Comparison of ENCODE assay signal across 13 cellular contexts in the genomic region with DNA sequence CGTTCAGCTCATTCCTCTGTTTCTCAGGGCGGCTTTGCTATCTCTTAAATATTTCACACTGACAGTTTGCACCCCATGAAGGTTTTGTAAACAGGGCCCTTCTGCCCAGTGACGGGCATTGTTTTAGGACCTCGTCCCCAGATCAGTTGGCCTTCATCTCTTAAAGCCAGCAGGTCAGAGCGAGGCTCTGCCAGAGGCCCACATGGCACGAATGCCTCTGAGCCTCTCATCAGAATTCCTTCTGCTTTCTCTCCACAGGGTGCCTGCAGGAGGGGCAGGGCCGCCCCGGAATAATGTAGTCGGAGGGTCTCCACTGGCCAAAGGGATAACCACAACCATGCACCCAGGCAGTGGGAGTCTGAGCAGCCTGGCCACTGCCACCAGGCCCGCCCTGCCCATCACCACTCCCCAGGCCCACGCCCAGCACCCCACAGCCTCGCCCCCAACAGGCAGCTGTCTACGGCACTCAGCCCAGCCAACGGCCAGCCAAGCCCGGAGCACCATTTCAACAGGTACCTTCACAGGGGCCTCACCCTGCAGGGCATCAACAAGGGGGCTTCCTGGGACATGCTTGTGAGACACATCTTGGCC.
DNase-seq lines count a peak whose midpoint lies in the region; ATAC-seq and TF ChIP-seq lines count a peak whose summit lies in the region.
"Had no signal": no experiment of that assay in that cellular context is flagged by ENCODE, and none has a peak within 500 bp of the region (broad histone marks: within the 10 kb centered on the region; RNA-seq: fewer than 3 reads in every experiment).

No MANE protein-coding gene starts in this region.

- H3K4me3 Mint-ChIP-seq in stimulated activated memory B cell treated with anti-CD40 and anti-IgM and Interleukin-4, amounts not matched to agents 10 μg/mL and 1 μg/mL and 100 μg/mL, for 72 hours, result no peak overlapping the region
- no peak overlapping the region for H3K4me3 Mint-ChIP-seq in Calu3 (ENCODE audit: low read depth, unreplicated experiment)

- no peaks in the 10 kb centered on the region for H3K4me1 Mint-ChIP-seq in stimulated activated memory B cell treated with anti-CD40 and anti-IgM and Interleukin-4, amounts not matched to agents 10 μg/mL and 1 μg/mL and 100 μg/mL, for 72 hours
- no peaks in the 10 kb centered on the region for H3K4me1 Mint-ChIP-seq in Calu3 (ENCODE audit: low read depth, unreplicated experiment)

- no peak overlapping the region for H3K27ac Mint-ChIP-seq in stimulated activated memory B cell treated with anti-CD40 and anti-IgM and Interleukin-4, amounts not matched to agents 10 μg/mL and 1 μg/mL and 100 μg/mL, for 72 hours
- H3K27ac Mint-ChIP-seq in Calu3 (ENCODE audit: unreplicated experiment), result no peak overlapping the region

- H3K9me3 ChIP-seq in mucosa of descending colon, result peaks cover 2% of the 10 kb centered on the region

- peak; percentile 51 for ATAC-seq in mucosa of descending colon
- no peak for ATAC-seq in stimulated activated memory B cell treated with anti-CD40 and anti-IgM and Interleukin-4, amounts not matched to agents 10 μg/mL and 1 μg/mL and 100 μg/mL, for 72 hours

- H3K27me3 ChIP-seq in dorsolateral prefrontal cortex, result no peaks in the 10 kb centered on the region
- H3K27me3 ChIP-seq: BLaER1 had no signal

- no peaks in the 10 kb centered on the region for H3K36me3 ChIP-seq in mucosa of descending colon (ENCODE audit: low read depth)

- no peaks in the 10 kb centered on the region for H3K36me3 Mint-ChIP-seq in stimulated activated memory B cell treated with anti-CD40 and anti-IgM and Interleukin-4, amounts not matched to agents 10 μg/mL and 1 μg/mL and 100 μg/mL, for 72 hours
- no peaks in the 10 kb centered on the region for H3K36me3 Mint-ChIP-seq in Calu3 (ENCODE audit: insufficient read depth, unreplicated experiment)

- DNase-seq in NCI-H2196 treated with DMSO at 0.1 percent for 48 hours (lab: John Stamatoyannopoulos, UW; ENCODE audit: unreplicated experiment) (peak; percentile 52), dorsolateral prefrontal cortex (peak in 4 of 10 donors; percentile 6 to 41 (median 28)), mucosa of descending colon (peak in 1 of 3 donors; percentile 47), Calu3 (no peak), DMS79 (lab: John Stamatoyannopoulos, UW) (no peak), activated gamma-delta T cell treated with Interleukin-2 at 50 U/mL for 16 hours (no peak)
- DNase-seq: activated T-cell treated with anti-CD3 and anti-CD28 coated beads, Interleukin-2, amount 50 U/mL, for 48 hours; effector CD8-positive, alpha-beta T cell; NCI-H2107 had no signal

- intact Hi-C loops in dorsolateral prefrontal cortex (cut with DNase I) (no loop called here), mucosa of descending colon (cut with DNase I, micrococcal nuclease) (no loop called here), Calu3 (cut with micrococcal nuclease; ENCODE audit: unreplicated experiment) (no loop called here)

- H3K27me3 Mint-ChIP-seq in stimulated activated memory B cell treated with anti-CD40 and anti-IgM and Interleukin-4, amounts not matched to agents 10 μg/mL and 1 μg/mL and 100 μg/mL, for 72 hours, result peaks cover 9% of the 10 kb centered on the region
- H3K27me3 Mint-ChIP-seq in Calu3 (ENCODE audit: unreplicated experiment), result peaks cover 71% of the 10 kb centered on the region

- BruUV-seq in Calu3 (replicated peaks; lab: Mats Ljungman, UMichigan), result no TSS peak

- H3K9me3 Mint-ChIP-seq in stimulated activated memory B cell treated with anti-CD40 and anti-IgM and Interleukin-4, amounts not matched to agents 10 μg/mL and 1 μg/mL and 100 μg/mL, for 72 hours, result peaks cover 14% of the 10 kb centered on the region
- peaks cover 5% of the 10 kb centered on the region for H3K9me3 Mint-ChIP-seq in Calu3 (ENCODE audit: low read depth, unreplicated experiment)

- H3K27ac ChIP-seq in dorsolateral prefrontal cortex (peak overlapping the region in 51 of 59 donors; percentile 25 to 91 (median 70)), temporal lobe (ENCODE audit: low read depth, low read length) (peak overlapping the region; percentile 87)
- H3K27ac ChIP-seq: BLaER1, HL-60 had no signal

- TF ChIP-seq CTCF in dorsolateral prefrontal cortex (IDR thresholded peaks at IDR 0.05 in 54 of 56, conservative IDR thresholded peaks at IDR 0.05 in 2 of 56; ENCODE audit: low read depth in 1 of 56, partially characterized antibody in 56 of 56) (no peak), mucosa of descending colon (IDR thresholded peaks at IDR 0.05) (no peak), Calu3 (IDR thresholded peaks at IDR 0.05; ENCODE audit: unreplicated experiment) (no peak)

- H3K4me3 ChIP-seq in dorsolateral prefrontal cortex (no peak overlapping the region), mucosa of descending colon (no peak overlapping the region)
- H3K4me3 ChIP-seq: BLaER1 had no signal

- CTCF ChIA-PET in Calu3 (lab: Charles Lee), result interaction anchor here (1.4 kb wide), 1 partner anchor 22 kb away, joined by 3 read pairs; no protein-coding TSS in a partner anchor

- peaks cover 7% of the 10 kb centered on the region for H3K4me1 ChIP-seq in mucosa of descending colon (ENCODE audit: low read depth)
